ENCODE assay signal across 1 cellular context in genomic region chr19:11087870-11088507, GRCh38.
TF ChIP-seq lines count a peak whose summit lies in the region.

No MANE protein-coding gene starts in this region.

TF ChIP-seq in H1, 55 proteins besides CTCF, POLR2A, EP300 and RAD21 (continued from another document):
- TF ChIP-seq TAF7 (optimal IDR thresholded peaks at IDR 0.05; ENCODE audit: borderline replicate concordance, low read depth, low read length) (no peak), GTF2F1 (IDR thresholded peaks at IDR 0.05; ENCODE audit: borderline replicate concordance, low read depth, low read length) (no peak), KDM5A (IDR thresholded peaks at IDR 0.05; ENCODE audit: low read length) (no peak), MAFK (IDR thresholded peaks at IDR 0.05; ENCODE audit: low read depth, low read length) (no peak), TEAD4 (IDR thresholded peaks at IDR 0.05; ENCODE audit: low read depth, low read length) (no peak), ZNF274 (IDR thresholded peaks at IDR 0.05; ENCODE audit: borderline replicate concordance, extremely low read depth, low read length) (no peak), EZH2 (IDR thresholded peaks at IDR 0.05; ENCODE audit: low read depth, low read length, severe bottlenecking) (no peak), SIN3A (conservative IDR thresholded peaks at IDR 0.05 in 1 of 2, IDR thresholded peaks at IDR 0.05 in 1 of 2; ENCODE audit: low read depth in 1 of 2, low read length in 2 of 2) (no peak), PHF8 (conservative IDR thresholded peaks at IDR 0.05; ENCODE audit: low read depth, low read length) (no peak), CEBPB (IDR thresholded peaks at IDR 0.05; ENCODE audit: low read depth, low read length) (no peak), NRF1 (IDR thresholded peaks at IDR 0.05; ENCODE audit: low read depth, low read length) (no peak)
TF ChIP-seq in H1: peak in this region for 0.
